25 cellular contexts compared by ENCODE assay signal in genomic region chr5:122607818-122608217, GRCh38.
"Had no signal": no experiment of that assay in that cellular context is flagged by ENCODE, and none has a peak within 500 bp of the region (broad histone marks: within the 10 kb centered on the region; RNA-seq: fewer than 3 reads in every experiment).

No MANE protein-coding gene starts in this region.

- H3K9me3 ChIP-seq: colonic mucosa, gastrocnemius medialis, lower lobe of right lung, ovary, testis, tibial nerve, upper lobe of right lung, vagina had no signal

- H3K4me2 ChIP-seq: neural progenitor cell had no signal

- H3K36me3 Mint-ChIP-seq: immature natural killer cell; memory B cell; natural killer cell treated with Interleukin-12 subunit alpha and Interleukin-12 subunit beta and Interleukin-15 and Interleukin-18, amount 100 ng/mL, for 72 hours; neural progenitor cell; stimulated activated effector memory CD8-positive, alpha-beta T cell treated with anti-CD3 and anti-CD28 coated beads, Interleukin-12 subunit alpha, Interleukin-12 subunit beta, amount 100 ng/mL, for 72 hours had no signal

- H3K4me3 ChIP-seq: colonic mucosa, gastrocnemius medialis, left ventricle myocardium inferior, lower lobe of right lung, neural progenitor cell, ovary, right atrium auricular region, testis, tibial nerve, upper lobe of right lung, vagina had no signal

- H3K9me3 Mint-ChIP-seq: memory B cell; natural killer cell treated with Interleukin-12 subunit alpha and Interleukin-12 subunit beta and Interleukin-15 and Interleukin-18, amount 100 ng/mL, for 72 hours; neural progenitor cell; stimulated activated effector memory CD8-positive, alpha-beta T cell treated with anti-CD3 and anti-CD28 coated beads, Interleukin-12 subunit alpha, Interleukin-12 subunit beta, amount 100 ng/mL, for 72 hours; stimulated activated naive CD8-positive, alpha-beta T cell treated with anti-CD3 and anti-CD28 coated beads, Interleukin-15, Interleukin-2, amounts not matched to agents 100 ng/mL and 50 ng/mL, for 24 hours had no signal

- ATAC-seq: left cardiac atrium; lower lobe of right lung; natural killer cell treated with Interleukin-12 subunit alpha and Interleukin-12 subunit beta and Interleukin-15 and Interleukin-18, amount 100 ng/mL, for 72 hours; stimulated activated effector memory CD8-positive, alpha-beta T cell treated with anti-CD3 and anti-CD28 coated beads, Interleukin-12 subunit alpha, Interleukin-12 subunit beta, amount 100 ng/mL, for 72 hours; upper lobe of right lung had no signal

- H3K4me1 ChIP-seq: colonic mucosa, gastrocnemius medialis, left ventricle myocardium inferior, lower lobe of right lung, neural progenitor cell, right atrium auricular region, upper lobe of right lung, vagina had no signal

- H3K4me3 Mint-ChIP-seq: immature natural killer cell; memory B cell; natural killer cell treated with Interleukin-12 subunit alpha and Interleukin-12 subunit beta and Interleukin-15 and Interleukin-18, amount 100 ng/mL, for 72 hours; neural progenitor cell; stimulated activated effector memory CD8-positive, alpha-beta T cell treated with anti-CD3 and anti-CD28 coated beads, Interleukin-12 subunit alpha, Interleukin-12 subunit beta, amount 100 ng/mL, for 72 hours; stimulated activated naive CD8-positive, alpha-beta T cell treated with anti-CD3 and anti-CD28 coated beads, Interleukin-15, Interleukin-2, amounts not matched to agents 100 ng/mL and 50 ng/mL, for 24 hours had no signal

- H3K27ac Mint-ChIP-seq: immature natural killer cell; memory B cell; natural killer cell treated with Interleukin-12 subunit alpha and Interleukin-12 subunit beta and Interleukin-15 and Interleukin-18, amount 100 ng/mL, for 72 hours; neural progenitor cell; stimulated activated effector memory CD8-positive, alpha-beta T cell treated with anti-CD3 and anti-CD28 coated beads, Interleukin-12 subunit alpha, Interleukin-12 subunit beta, amount 100 ng/mL, for 72 hours; stimulated activated naive CD8-positive, alpha-beta T cell treated with anti-CD3 and anti-CD28 coated beads, Interleukin-15, Interleukin-2, amounts not matched to agents 100 ng/mL and 50 ng/mL, for 24 hours had no signal

- H3K4me1 Mint-ChIP-seq: immature natural killer cell; stimulated activated effector memory CD8-positive, alpha-beta T cell treated with anti-CD3 and anti-CD28 coated beads, Interleukin-12 subunit alpha, Interleukin-12 subunit beta, amount 100 ng/mL, for 72 hours had no signal

- H3K27me3 Mint-ChIP-seq: natural killer cell treated with Interleukin-12 subunit alpha and Interleukin-12 subunit beta and Interleukin-15 and Interleukin-18, amount 100 ng/mL, for 72 hours had no signal

- H2AFZ ChIP-seq: neural progenitor cell had no signal

- DNase-seq: colonic mucosa; dermis blood vessel endothelial cell; erythroblast; gastrocnemius medialis; glutamatergic neuron; immature natural killer cell; kidney; left cardiac atrium; left ventricle myocardium inferior; lower lobe of right lung; midbrain; nucleus accumbens; ovary; stimulated activated CD4-positive, alpha-beta T cell treated with anti-CD3 and anti-CD28 coated beads, Interleukin-4, amount 100 ng/mL, for 1 hour; stimulated activated CD8-positive, alpha-beta memory T cell treated with anti-CD3 and anti-CD28 coated beads, Interleukin-4, amount 100 ng/mL, for 48 hours; testis; upper lobe of right lung had no signal

- H3K9ac ChIP-seq: neural progenitor cell had no signal

- H3K36me3 ChIP-seq: colonic mucosa, gastrocnemius medialis, left ventricle myocardium inferior, lower lobe of right lung, neural progenitor cell, ovary, right atrium auricular region, tibial nerve, upper lobe of right lung, vagina had no signal

- H3K27ac ChIP-seq: colonic mucosa, gastrocnemius medialis, left ventricle myocardium inferior, lower lobe of right lung, neural progenitor cell, ovary, right atrium auricular region, upper lobe of right lung, vagina had no signal

- H3K27me3 ChIP-seq: colonic mucosa, gastrocnemius medialis, neural progenitor cell, ovary, right atrium auricular region, testis, tibial nerve, upper lobe of right lung, vagina had no signal
